In the genomic region with DNA sequence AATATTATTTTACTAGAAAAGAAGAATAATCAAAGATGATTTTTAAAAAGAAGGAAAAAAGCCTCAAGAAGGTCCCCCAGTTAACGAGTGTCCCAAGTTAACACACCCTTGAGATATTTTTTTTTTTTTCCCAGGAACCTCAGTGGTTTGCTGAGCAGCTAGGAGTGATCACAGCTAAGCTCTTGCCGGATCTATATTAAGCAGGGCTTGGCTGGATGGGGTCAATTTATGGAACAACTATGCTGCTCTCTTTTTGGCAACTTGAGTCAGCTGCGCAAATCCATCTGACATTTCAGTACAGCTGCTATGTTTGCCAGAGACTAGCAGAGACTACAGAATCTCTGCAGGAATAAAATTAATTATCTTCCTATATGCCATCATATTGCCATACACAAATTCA, we compare ENCODE assay signal across 2 cellular contexts.
TF ChIP-seq lines count a peak whose summit lies in the region.

A gene (minus strand): TSS at position 198 of the 400 bp plus-strand sequence. CDS start 209 bp downstream, outside the sequence.

TF ChIP-seq in SK-N-SH, 30 proteins besides CTCF, POLR2A, EP300 and RAD21 (continued from another document):
- TF ChIP-seq POLR2AphosphoS5 (IDR thresholded peaks at IDR 0.05; ENCODE audit: low read depth, low read length), result no peak
- TF ChIP-seq, protein P1, sequence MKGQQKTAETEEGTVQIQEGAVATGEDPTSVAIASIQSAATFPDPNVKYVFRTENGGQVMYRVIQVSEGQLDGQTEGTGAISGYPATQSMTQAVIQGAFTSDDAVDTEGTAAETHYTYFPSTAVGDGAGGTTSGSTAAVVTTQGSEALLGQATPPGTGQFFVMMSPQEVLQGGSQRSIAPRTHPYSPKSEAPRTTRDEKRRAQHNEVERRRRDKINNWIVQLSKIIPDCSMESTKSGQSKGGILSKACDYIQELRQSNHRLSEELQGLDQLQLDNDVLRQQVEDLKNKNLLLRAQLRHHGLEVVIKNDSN (IDR thresholded peaks at IDR 0.05; ENCODE audit: borderline replicate concordance, low read depth), result no peak
- TF ChIP-seq GABPA (IDR thresholded peaks at IDR 0.05; ENCODE audit: low read depth), result no peak
- TF ChIP-seq, protein P2, sequence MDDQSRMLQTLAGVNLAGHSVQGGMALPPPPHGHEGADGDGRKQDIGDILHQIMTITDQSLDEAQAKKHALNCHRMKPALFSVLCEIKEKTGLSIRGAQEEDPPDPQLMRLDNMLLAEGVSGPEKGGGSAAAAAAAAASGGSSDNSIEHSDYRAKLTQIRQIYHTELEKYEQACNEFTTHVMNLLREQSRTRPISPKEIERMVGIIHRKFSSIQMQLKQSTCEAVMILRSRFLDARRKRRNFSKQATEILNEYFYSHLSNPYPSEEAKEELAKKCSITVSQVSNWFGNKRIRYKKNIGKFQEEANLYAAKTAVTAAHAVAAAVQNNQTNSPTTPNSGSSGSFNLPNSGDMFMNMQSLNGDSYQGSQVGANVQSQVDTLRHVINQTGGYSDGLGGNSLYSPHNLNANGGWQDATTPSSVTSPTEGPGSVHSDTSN (IDR thresholded peaks at IDR 0.05), result no peak
- no peak for TF ChIP-seq FOXJ3 (CRISPR knock-in tag; IDR thresholded peaks at IDR 0.05)
- TF ChIP-seq MXI1 (IDR thresholded peaks at IDR 0.05; ENCODE audit: low read depth, low read length), result no peak
- no peak for TF ChIP-seq NFIC (IDR thresholded peaks at IDR 0.05; ENCODE audit: borderline replicate concordance)
- TF ChIP-seq GATA2 (CRISPR knock-in tag; IDR thresholded peaks at IDR 0.05), result no peak
- no peak for TF ChIP-seq MEF2A (IDR thresholded peaks at IDR 0.05; ENCODE audit: borderline replicate concordance, low read depth)
- TF ChIP-seq SMC3 (IDR thresholded peaks at IDR 0.05; ENCODE audit: low read depth, low read length), result no peak
- no peak for TF ChIP-seq JUND (IDR thresholded peaks at IDR 0.05)
- TF ChIP-seq TEAD4 (IDR thresholded peaks at IDR 0.05; ENCODE audit: borderline replicate concordance, insufficient read depth), result no peak

TF ChIP-seq in SK-N-SH treated with all-trans-retinoic acid at 6 μM for 48 hours, 23 proteins besides CTCF, POLR2A, EP300 and RAD21 (continued from another document):
- TF ChIP-seq, protein P3, sequence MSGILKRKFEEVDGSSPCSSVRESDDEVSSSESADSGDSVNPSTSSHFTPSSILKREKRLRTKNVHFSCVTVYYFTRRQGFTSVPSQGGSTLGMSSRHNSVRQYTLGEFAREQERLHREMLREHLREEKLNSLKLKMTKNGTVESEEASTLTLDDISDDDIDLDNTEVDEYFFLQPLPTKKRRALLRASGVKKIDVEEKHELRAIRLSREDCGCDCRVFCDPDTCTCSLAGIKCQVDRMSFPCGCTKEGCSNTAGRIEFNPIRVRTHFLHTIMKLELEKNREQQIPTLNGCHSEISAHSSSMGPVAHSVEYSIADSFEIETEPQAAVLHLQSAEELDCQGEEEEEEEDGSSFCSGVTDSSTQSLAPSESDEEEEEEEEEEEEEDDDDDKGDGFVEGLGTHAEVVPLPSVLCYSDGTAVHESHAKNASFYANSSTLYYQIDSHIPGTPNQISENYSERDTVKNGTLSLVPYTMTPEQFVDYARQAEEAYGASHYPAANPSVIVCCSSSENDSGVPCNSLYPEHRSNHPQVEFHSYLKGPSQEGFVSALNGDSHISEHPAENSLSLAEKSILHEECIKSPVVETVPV (CRISPR knock-in tag; IDR thresholded peaks at IDR 0.05), result no peak
- TF ChIP-seq GLIS3 (CRISPR knock-in tag; IDR thresholded peaks at IDR 0.05) (no peak), ZNF8 (CRISPR knock-in tag; IDR thresholded peaks at IDR 0.05) (no peak), PPARA (CRISPR knock-in tag; IDR thresholded peaks at IDR 0.05; ENCODE audit: borderline replicate concordance) (no peak), ZFP30 (CRISPR knock-in tag; IDR thresholded peaks at IDR 0.05) (no peak), ZC3H10 (CRISPR knock-in tag; IDR thresholded peaks at IDR 0.05) (no peak), TOX (CRISPR knock-in tag; IDR thresholded peaks at IDR 0.05; ENCODE audit: borderline replicate concordance) (no peak), OSR1 (CRISPR knock-in tag; IDR thresholded peaks at IDR 0.05) (no peak), ZFP3 (CRISPR knock-in tag; IDR thresholded peaks at IDR 0.05) (no peak), ARNTL (CRISPR knock-in tag; IDR thresholded peaks at IDR 0.05; ENCODE audit: borderline replicate concordance, low read depth) (no peak), ZNF70 (CRISPR knock-in tag; IDR thresholded peaks at IDR 0.05) (no peak), ZNF565 (CRISPR knock-in tag; conservative IDR thresholded peaks at IDR 0.05; ENCODE audit: low read depth) (no peak), CSDC2 (CRISPR knock-in tag; IDR thresholded peaks at IDR 0.05) (no peak), RARB (CRISPR knock-in tag; IDR thresholded peaks at IDR 0.05) (no peak), SNAI2 (CRISPR knock-in tag; IDR thresholded peaks at IDR 0.05) (no peak)
- TF ChIP-seq, protein P4, sequence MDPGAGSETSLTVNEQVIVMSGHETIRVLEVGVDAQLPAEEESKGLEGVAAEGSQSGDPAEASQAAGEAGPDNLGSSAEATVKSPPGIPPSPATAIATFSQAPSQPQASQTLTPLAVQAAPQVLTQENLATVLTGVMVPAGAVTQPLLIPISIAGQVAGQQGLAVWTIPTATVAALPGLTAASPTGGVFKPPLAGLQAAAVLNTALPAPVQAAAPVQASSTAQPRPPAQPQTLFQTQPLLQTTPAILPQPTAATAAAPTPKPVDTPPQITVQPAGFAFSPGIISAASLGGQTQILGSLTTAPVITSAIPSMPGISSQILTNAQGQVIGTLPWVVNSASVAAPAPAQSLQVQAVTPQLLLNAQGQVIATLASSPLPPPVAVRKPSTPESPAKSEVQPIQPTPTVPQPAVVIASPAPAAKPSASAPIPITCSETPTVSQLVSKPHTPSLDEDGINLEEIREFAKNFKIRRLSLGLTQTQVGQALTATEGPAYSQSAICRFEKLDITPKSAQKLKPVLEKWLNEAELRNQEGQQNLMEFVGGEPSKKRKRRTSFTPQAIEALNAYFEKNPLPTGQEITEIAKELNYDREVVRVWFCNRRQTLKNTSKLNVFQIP (CRISPR knock-in tag; IDR thresholded peaks at IDR 0.05; ENCODE audit: borderline replicate concordance, low read depth), result no peak
- TF ChIP-seq, protein P5, sequence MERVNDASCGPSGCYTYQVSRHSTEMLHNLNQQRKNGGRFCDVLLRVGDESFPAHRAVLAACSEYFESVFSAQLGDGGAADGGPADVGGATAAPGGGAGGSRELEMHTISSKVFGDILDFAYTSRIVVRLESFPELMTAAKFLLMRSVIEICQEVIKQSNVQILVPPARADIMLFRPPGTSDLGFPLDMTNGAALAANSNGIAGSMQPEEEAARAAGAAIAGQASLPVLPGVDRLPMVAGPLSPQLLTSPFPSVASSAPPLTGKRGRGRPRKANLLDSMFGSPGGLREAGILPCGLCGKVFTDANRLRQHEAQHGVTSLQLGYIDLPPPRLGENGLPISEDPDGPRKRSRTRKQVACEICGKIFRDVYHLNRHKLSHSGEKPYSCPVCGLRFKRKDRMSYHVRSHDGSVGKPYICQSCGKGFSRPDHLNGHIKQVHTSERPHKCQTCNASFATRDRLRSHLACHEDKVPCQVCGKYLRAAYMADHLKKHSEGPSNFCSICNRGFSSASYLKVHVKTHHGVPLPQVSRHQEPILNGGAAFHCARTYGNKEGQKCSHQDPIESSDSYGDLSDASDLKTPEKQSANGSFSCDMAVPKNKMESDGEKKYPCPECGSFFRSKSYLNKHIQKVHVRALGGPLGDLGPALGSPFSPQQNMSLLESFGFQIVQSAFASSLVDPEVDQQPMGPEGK (CRISPR knock-in tag; IDR thresholded peaks at IDR 0.05; ENCODE audit: borderline replicate concordance), result no peak
- TF ChIP-seq, protein P6, sequence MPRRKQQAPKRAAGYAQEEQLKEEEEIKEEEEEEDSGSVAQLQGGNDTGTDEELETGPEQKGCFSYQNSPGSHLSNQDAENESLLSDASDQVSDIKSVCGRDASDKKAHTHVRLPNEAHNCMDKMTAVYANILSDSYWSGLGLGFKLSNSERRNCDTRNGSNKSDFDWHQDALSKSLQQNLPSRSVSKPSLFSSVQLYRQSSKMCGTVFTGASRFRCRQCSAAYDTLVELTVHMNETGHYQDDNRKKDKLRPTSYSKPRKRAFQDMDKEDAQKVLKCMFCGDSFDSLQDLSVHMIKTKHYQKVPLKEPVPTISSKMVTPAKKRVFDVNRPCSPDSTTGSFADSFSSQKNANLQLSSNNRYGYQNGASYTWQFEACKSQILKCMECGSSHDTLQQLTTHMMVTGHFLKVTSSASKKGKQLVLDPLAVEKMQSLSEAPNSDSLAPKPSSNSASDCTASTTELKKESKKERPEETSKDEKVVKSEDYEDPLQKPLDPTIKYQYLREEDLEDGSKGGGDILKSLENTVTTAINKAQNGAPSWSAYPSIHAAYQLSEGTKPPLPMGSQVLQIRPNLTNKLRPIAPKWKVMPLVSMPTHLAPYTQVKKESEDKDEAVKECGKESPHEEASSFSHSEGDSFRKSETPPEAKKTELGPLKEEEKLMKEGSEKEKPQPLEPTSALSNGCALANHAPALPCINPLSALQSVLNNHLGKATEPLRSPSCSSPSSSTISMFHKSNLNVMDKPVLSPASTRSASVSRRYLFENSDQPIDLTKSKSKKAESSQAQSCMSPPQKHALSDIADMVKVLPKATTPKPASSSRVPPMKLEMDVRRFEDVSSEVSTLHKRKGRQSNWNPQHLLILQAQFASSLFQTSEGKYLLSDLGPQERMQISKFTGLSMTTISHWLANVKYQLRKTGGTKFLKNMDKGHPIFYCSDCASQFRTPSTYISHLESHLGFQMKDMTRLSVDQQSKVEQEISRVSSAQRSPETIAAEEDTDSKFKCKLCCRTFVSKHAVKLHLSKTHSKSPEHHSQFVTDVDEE (CRISPR knock-in tag; IDR thresholded peaks at IDR 0.05), result no peak
- TF ChIP-seq, protein P7, sequence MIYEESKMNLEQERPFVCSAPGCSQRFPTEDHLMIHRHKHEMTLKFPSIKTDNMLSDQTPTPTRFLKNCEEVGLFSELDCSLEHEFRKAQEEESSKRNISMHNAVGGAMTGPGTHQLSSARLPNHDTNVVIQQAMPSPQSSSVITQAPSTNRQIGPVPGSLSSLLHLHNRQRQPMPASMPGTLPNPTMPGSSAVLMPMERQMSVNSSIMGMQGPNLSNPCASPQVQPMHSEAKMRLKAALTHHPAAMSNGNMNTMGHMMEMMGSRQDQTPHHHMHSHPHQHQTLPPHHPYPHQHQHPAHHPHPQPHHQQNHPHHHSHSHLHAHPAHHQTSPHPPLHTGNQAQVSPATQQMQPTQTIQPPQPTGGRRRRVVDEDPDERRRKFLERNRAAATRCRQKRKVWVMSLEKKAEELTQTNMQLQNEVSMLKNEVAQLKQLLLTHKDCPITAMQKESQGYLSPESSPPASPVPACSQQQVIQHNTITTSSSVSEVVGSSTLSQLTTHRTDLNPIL (CRISPR knock-in tag; IDR thresholded peaks at IDR 0.05; ENCODE audit: low read depth), result no peak
